In genomic region chr11:117679464-117679863, GRCh38 we compare ENCODE assay signal across 21 cellular contexts.
"Had no signal": no experiment of that assay in that cellular context is flagged by ENCODE, and none has a peak within 500 bp of the region (broad histone marks: within the 10 kb centered on the region; RNA-seq: fewer than 3 reads in every experiment).

No MANE protein-coding gene starts in this region.

- H3K4me1 ChIP-seq: prostate gland, tibial artery had no signal

- H3K27ac ChIP-seq: cardiac muscle cell, prostate gland, spleen, tibial artery had no signal

- H3K9me3 ChIP-seq: prostate gland, spleen, tibial artery had no signal

- H3K27me3 ChIP-seq: cardiac muscle cell, spleen had no signal

- H3K4me3 ChIP-seq: cardiac muscle cell, lung, prostate gland, spleen, tibial artery had no signal

- ATAC-seq: activated T-cell treated with anti-CD3 and anti-CD28 coated beads, Interleukin-2, amount 50 U/mL, for 4 hours; esophagus mucosa; naive thymus-derived CD8-positive, alpha-beta T cell had no signal

- DNase-seq: activated CD4-positive, alpha-beta T cell treated with anti-CD3 and anti-CD28 coated beads for 4 hours; activated CD4-positive, alpha-beta T cell treated with anti-CD3 and anti-CD28 coated beads, Interleukin-2, amount 50 U/mL, for 48 hours; activated CD4-positive, CD25-positive, alpha-beta regulatory T cell; activated CD8-positive, alpha-beta memory T cell treated with anti-CD3 and anti-CD28 coated beads, Interleukin-2, amount 50 U/mL, for 48 hours; activated naive CD4-positive, alpha-beta T cell; activated naive CD8-positive, alpha-beta T cell treated with anti-CD3 and anti-CD28 coated beads, Interleukin-2, amount 10 ng/mL, durations not matched to agents 7 days and 5 days; activated T-cell treated with anti-CD3 and anti-CD28 coated beads, Interleukin-2, amount 50 U/mL, for 4 hours; dermis blood vessel endothelial cell; effector memory CD4-positive, alpha-beta T cell; foreskin melanocyte; islet precursor cell; naive thymus-derived CD8-positive, alpha-beta T cell; spleen; stimulated activated CD4-positive, alpha-beta T cell treated with anti-CD3 and anti-CD28 coated beads, Interleukin-4, amount 100 ng/mL, for 1 hour; stimulated activated naive CD4-positive, alpha-beta T cell; T1000; tibial artery had no signal

- H3K36me3 ChIP-seq: cardiac muscle cell, prostate gland, spleen, tibial artery had no signal
